11 cellular contexts compared by ENCODE assay signal in the genomic region with DNA sequence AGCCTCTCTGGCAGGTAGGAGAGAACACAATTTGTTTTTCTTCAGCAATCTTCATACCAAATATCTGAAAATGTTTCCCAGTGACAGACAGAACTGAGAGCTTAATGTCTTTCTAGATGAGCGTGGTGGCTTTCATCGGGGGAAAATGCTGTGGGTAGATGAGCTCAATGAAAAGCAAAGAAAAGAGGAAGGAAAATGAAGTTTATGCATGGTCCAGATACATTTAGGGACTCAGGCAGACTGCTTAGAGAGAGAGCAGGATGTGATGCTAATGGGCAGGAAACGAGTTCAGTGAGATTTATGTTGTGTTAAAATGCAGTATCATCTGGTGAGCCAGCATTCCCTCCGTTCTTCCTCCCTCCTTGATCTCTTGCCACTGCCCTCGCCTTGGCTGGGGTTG.
A peak's percentile ranks its signal among the peaks of the same experiment; 100 is the strongest.
DNase-seq lines count a peak whose midpoint lies in the region; ATAC-seq and TF ChIP-seq lines count a peak whose summit lies in the region.
"Had no signal": no experiment of that assay in that cellular context is flagged by ENCODE, and none has a peak within 500 bp of the region (broad histone marks: within the 10 kb centered on the region; RNA-seq: fewer than 3 reads in every experiment).

No MANE protein-coding gene starts in this region.

- H3K4me1 Mint-ChIP-seq in neural crest cell, result no peaks in the 10 kb centered on the region
- H3K4me1 Mint-ChIP-seq: B cell had no signal

- H3K27ac Mint-ChIP-seq in neural crest cell (ENCODE audit: unreplicated experiment), result peak overlapping the region; percentile 13
- H3K27ac Mint-ChIP-seq: B cell; CD4-positive, alpha-beta T cell had no signal

- no peak overlapping the region for H3K4me3 Mint-ChIP-seq in neural crest cell
- H3K4me3 Mint-ChIP-seq: B cell; CD4-positive, alpha-beta T cell had no signal

- DNase-seq in GDM1 (lab: John Stamatoyannopoulos, UW) (peak; percentile 67), MV-4-11 (lab: John Stamatoyannopoulos, UW) (peak; percentile 49), NOMO-1 treated with dmso at 0.1 percent for 144 hours (lab: John Stamatoyannopoulos, UW; ENCODE audit: unreplicated experiment) (peak; percentile 78), neural crest cell (ENCODE audit: low read depth, low spot score) (no peak), NCI-H2171 (lab: John Stamatoyannopoulos, UW) (no peak)
- DNase-seq: Caco-2; CD4-positive, alpha-beta T cell; HCEC 1CT had no signal

- H3K36me3 Mint-ChIP-seq in neural crest cell (ENCODE audit: low read depth), result no peaks in the 10 kb centered on the region

- no peak for TF ChIP-seq CTCF in neural crest cell (conservative IDR thresholded peaks at IDR 0.05)

- ATAC-seq in GM18511 (IDR thresholded peaks at IDR 0.05; ENCODE audit: unreplicated experiment) (no peak), GM18909 (IDR thresholded peaks at IDR 0.05; ENCODE audit: poor library complexity, unreplicated experiment) (no peak)

- no peaks in the 10 kb centered on the region for H3K27me3 Mint-ChIP-seq in neural crest cell (ENCODE audit: low read depth)
- H3K27me3 Mint-ChIP-seq: B cell; CD4-positive, alpha-beta T cell had no signal

- H3K9me3 Mint-ChIP-seq in neural crest cell, result peaks cover 4% of the 10 kb centered on the region

Comparison
In these comparisons a context has a peak if more than half of its experiments do, and no peak if none do; other contexts are left out.
1. DNase-seq: peak in GDM1 (single experiment), MV-4-11 (single experiment) and NOMO-1 treated with dmso at 0.1 percent for 144 hours (single experiment); none in neural crest cell (single experiment) and NCI-H2171 (single experiment).